Comparison of ENCODE assay signal across 16 cellular contexts in genomic region chr6:39861663-39862062, GRCh38.
DNase-seq lines count a peak whose midpoint lies in the region; ATAC-seq and TF ChIP-seq lines count a peak whose summit lies in the region.
"Had no signal": no experiment of that assay in that cellular context is flagged by ENCODE, and none has a peak within 500 bp of the region (broad histone marks: within the 10 kb centered on the region; RNA-seq: fewer than 3 reads in every experiment).

No MANE protein-coding gene starts in this region.

- H3K27me3 ChIP-seq in heart right ventricle (no peaks in the 10 kb centered on the region), dorsolateral prefrontal cortex (no peaks in the 10 kb centered on the region), layer of hippocampus (ENCODE audit: control insufficient read depth, insufficient read depth, low read length) (no peaks in the 10 kb centered on the region), suprapubic skin (no peaks in the 10 kb centered on the region)

- H3K36me3 ChIP-seq in heart right ventricle (peaks cover 0 to 29% (median 0%) of the 10 kb centered on the region in 9 donors), suprapubic skin (peaks cover 17% of the 10 kb centered on the region)

- no peak for TF ChIP-seq EP300 in suprapubic skin (IDR thresholded peaks at IDR 0.05)

- no peak overlapping the region for H3K4me3 ChIP-seq in heart right ventricle
- no peak overlapping the region for H3K4me3 ChIP-seq in dorsolateral prefrontal cortex
- H3K4me3 ChIP-seq in suprapubic skin, result no peak overlapping the region

- no peak for TF ChIP-seq POLR2A in suprapubic skin (IDR thresholded peaks at IDR 0.05)

- TF ChIP-seq CTCF in heart right ventricle (IDR thresholded peaks at IDR 0.05), result no peak
- no peak for TF ChIP-seq CTCF in dorsolateral prefrontal cortex (IDR thresholded peaks at IDR 0.05 in 54 of 56, conservative IDR thresholded peaks at IDR 0.05 in 2 of 56; ENCODE audit: low read depth in 1 of 56, partially characterized antibody in 56 of 56)
- no peak for TF ChIP-seq CTCF in suprapubic skin (IDR thresholded peaks at IDR 0.05)

- ATAC-seq in heart right ventricle, result peak in 7 of 8 donors; percentile 58 to 80 (median 70)
- ATAC-seq in GM18909 (IDR thresholded peaks at IDR 0.05; ENCODE audit: poor library complexity, unreplicated experiment), result no peak
- ATAC-seq in GM18867 (IDR thresholded peaks at IDR 0.05; ENCODE audit: unreplicated experiment), result no peak

- DNase-seq in heart right ventricle (peak in 1 of 2 donors; percentile 37), cardiac septum (ENCODE audit: low spot score) (no peak), dorsolateral prefrontal cortex (no peak), suprapubic skin (ENCODE audit: low spot score in 2 of 2) (no peak), NCI-H2196 (lab: John Stamatoyannopoulos, UW; ENCODE audit: unreplicated experiment) (no peak)
- DNase-seq: CD4-positive, CD25-positive, alpha-beta regulatory T cell; IMR-90; Kasumi-1; NCI-H1417 treated with DMSO at 0.1 percent for 48 hours; NCI-H2029; NCI-H2171 treated with DMSO at 0.1 percent for 48 hours; NCI-H510A treated with DMSO at 0.1 percent for 48 hours; SHP77 had no signal

- H3K27ac ChIP-seq in heart right ventricle (peak overlapping the region in 4 of 10 donors; percentile 17 to 60 (median 32)), dorsolateral prefrontal cortex (peak overlapping the region in 47 of 59 donors; percentile 6 to 89 (median 68)), layer of hippocampus (ENCODE audit: low read depth, low read length) (peak overlapping the region; percentile 54), suprapubic skin (no peak overlapping the region)

- 51% methylated on average over 3 of the region's 3 CpGs for WGBS in heart right ventricle, 2 donors
- WGBS in suprapubic skin, result 76% methylated on average over 3 of the region's 3 CpGs

- peaks cover 0 to 20% (median 8%) of the 10 kb centered on the region in 9 donors for H3K4me1 ChIP-seq in heart right ventricle
- H3K4me1 ChIP-seq in suprapubic skin, result no peaks in the 10 kb centered on the region

- intact Hi-C loops in heart right ventricle (cut with DNase I) (no loop called here), cardiac septum (cut with DNase I) (no loop called here), dorsolateral prefrontal cortex (cut with DNase I) (loop anchor here in 1 of 2 donors (5.0 kb wide), 1 partner anchor 34 kb away; no protein-coding TSS in a partner anchor)

- no peaks in the 10 kb centered on the region for H3K9me3 ChIP-seq in heart right ventricle
- no peaks in the 10 kb centered on the region for H3K9me3 ChIP-seq in suprapubic skin

Comparison
In these comparisons a context has a peak if more than half of its experiments do, and no peak if none do; other contexts are left out.
1. ATAC-seq: peak in heart right ventricle (7 of 8); none in GM18909 (single experiment) and GM18867 (single experiment).